10 cellular contexts compared by ENCODE assay signal in genomic region chr2:37558622-37559021, GRCh38.
A peak's percentile ranks its signal among the peaks of the same experiment; 100 is the strongest.
DNase-seq lines count a peak whose midpoint lies in the region; ATAC-seq and TF ChIP-seq lines count a peak whose summit lies in the region.
"Had no signal": no experiment of that assay in that cellular context is flagged by ENCODE, and none has a peak within 500 bp of the region (broad histone marks: within the 10 kb centered on the region; RNA-seq: fewer than 3 reads in every experiment).

No MANE protein-coding gene starts in this region.

- peak overlapping the region; percentile 64 for H2AFZ ChIP-seq in mammary epithelial cell (ENCODE audit: low read depth, low read length)

- no peak for TF ChIP-seq POLR2A in breast epithelium (IDR thresholded peaks at IDR 0.05)

- no peaks in the 10 kb centered on the region for H3K79me2 ChIP-seq in mammary epithelial cell (ENCODE audit: insufficient read depth, low read length)

- intact Hi-C loops in mammary epithelial cell (cut with micrococcal nuclease) (no loop called here), breast epithelium (cut with DNase I; ENCODE audit: low total_unique reads) (no loop called here), upper lobe of right lung (cut with DNase I) (no loop called here)

- H3K9me3 ChIP-seq in mammary epithelial cell (replicated peaks; ENCODE audit: insufficient read depth, low read length) (no peaks in the 10 kb centered on the region), breast epithelium (no peaks in the 10 kb centered on the region), upper lobe of right lung (no peaks in the 10 kb centered on the region)
- H3K9me3 ChIP-seq: SJSA1 had no signal

- no peaks in the 10 kb centered on the region for H4K20me1 ChIP-seq in mammary epithelial cell (ENCODE audit: insufficient read depth, low read length)

- H3K4me3 ChIP-seq in mammary epithelial cell (replicated peaks in 1 of 3; ENCODE audit: insufficient read depth in 1 of 3, low read depth in 2 of 3, low read length in 3 of 3) = no peak overlapping the region
- no peak overlapping the region for H3K4me3 ChIP-seq in breast epithelium
- H3K4me3 ChIP-seq in upper lobe of right lung = no peak overlapping the region
- H3K4me3 ChIP-seq: SJSA1 had no signal

- BruUV-seq in mammary epithelial cell (replicated peaks; lab: Mats Ljungman, UMichigan) = no TSS peak

- DNase-seq in mammary epithelial cell (no peak), breast epithelium (ENCODE audit: low spot score in 2 of 2) (no peak), SKM-1 (lab: John Stamatoyannopoulos, UW; ENCODE audit: unreplicated experiment) (peak; percentile 76), upper lobe of right lung (no peak), ureter (ENCODE audit: low spot score) (no peak), GM03348 (ENCODE audit: low spot score) (no peak)
- DNase-seq in effector CD8-positive, alpha-beta T cell (lab: John Stamatoyannopoulos, UW) = no peak
- DNase-seq: retina had no signal

- no peak overlapping the region for H3K9ac ChIP-seq in mammary epithelial cell (ENCODE audit: insufficient read depth, low read length)

- WGBS in mammary epithelial cell (ENCODE audit: low coverage, missing lambda C conversion rate) = 100% methylated on average over 1 of the region's 1 CpG

- TF ChIP-seq CTCF in mammary epithelial cell (conservative IDR thresholded peaks at IDR 0.05 in 1 of 2, IDR thresholded peaks at IDR 0.05 in 1 of 2; ENCODE audit: extremely low read depth in 1 of 2, insufficient read depth in 1 of 2, low read depth in 1 of 2, low read length in 2 of 2) = no peak
- no peak for TF ChIP-seq CTCF in breast epithelium (IDR thresholded peaks at IDR 0.05)
- TF ChIP-seq CTCF in upper lobe of right lung (IDR thresholded peaks at IDR 0.05) = no peak

- H3K27ac ChIP-seq in mammary epithelial cell (ENCODE audit: insufficient read depth, low read depth, low read length) (no peak overlapping the region), breast epithelium (no peak overlapping the region), upper lobe of right lung (no peak overlapping the region)
- H3K27ac ChIP-seq: SJSA1 had no signal

- dilution Hi-C loops in mammary epithelial cell (cut with HindIII; ENCODE audit: low sequenced_read_pairs) = no loop called here

- in situ Hi-C loops in mammary epithelial cell (cut with MboI; ENCODE audit: low sequenced_read_pairs in 2 of 2) = no loop called here

- CTCF ChIA-PET in mammary epithelial cell (lab: Charles Lee; ENCODE audit: low non-redundant PET) = no interaction called here

- ATAC-seq in HG03045 (IDR thresholded peaks at IDR 0.05; ENCODE audit: unreplicated experiment) = peak; percentile 62
- peak; percentile 89 for ATAC-seq in upper lobe of right lung

- H3K27me3 ChIP-seq in mammary epithelial cell (ENCODE audit: insufficient read depth, low read length) (no peaks in the 10 kb centered on the region), breast epithelium (no peaks in the 10 kb centered on the region), upper lobe of right lung (no peaks in the 10 kb centered on the region)
- H3K27me3 ChIP-seq: SJSA1 had no signal

- peaks cover 25% of the 10 kb centered on the region for H3K4me1 ChIP-seq in mammary epithelial cell (ENCODE audit: insufficient read depth, low read length)
- peaks cover 0 to 3% of the 10 kb centered on the region in 2 donors for H3K4me1 ChIP-seq in breast epithelium
- peaks cover 4% of the 10 kb centered on the region for H3K4me1 ChIP-seq in upper lobe of right lung

- H3K36me3 ChIP-seq in mammary epithelial cell (ENCODE audit: insufficient read depth, low read length) (no peaks in the 10 kb centered on the region), breast epithelium (no peaks in the 10 kb centered on the region), upper lobe of right lung (no peaks in the 10 kb centered on the region)
- H3K36me3 ChIP-seq: SJSA1 had no signal

- no peak overlapping the region for H3K4me2 ChIP-seq in mammary epithelial cell (ENCODE audit: insufficient read depth, low read depth, low read length)
